In the genomic region with DNA sequence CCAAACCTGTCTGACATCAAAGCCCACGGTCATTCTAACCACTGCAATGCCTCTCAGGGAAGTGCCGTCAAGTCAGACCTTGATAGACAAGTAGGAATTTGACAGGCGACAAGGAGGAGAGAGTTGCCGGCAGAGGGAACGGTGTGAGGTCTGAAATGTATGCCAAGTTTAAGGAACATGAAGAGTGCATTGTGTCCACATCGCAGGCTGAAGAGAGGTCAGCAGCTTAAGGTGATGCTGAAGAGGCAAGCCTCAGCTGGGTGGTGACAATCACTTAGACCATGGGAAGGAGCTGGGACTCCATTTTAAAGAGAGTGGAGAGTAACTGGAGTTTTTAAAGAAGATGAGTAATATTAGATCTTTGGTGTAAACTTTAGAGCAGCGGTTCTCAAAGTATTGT, we compare ENCODE assay signal across 23 cellular contexts.
"Had no signal": no experiment of that assay in that cellular context is flagged by ENCODE, and none has a peak within 500 bp of the region (broad histone marks: within the 10 kb centered on the region; RNA-seq: fewer than 3 reads in every experiment).

No MANE protein-coding gene starts in this region.

- H3K9me3 ChIP-seq: esophagus muscularis mucosa, gastroesophageal sphincter, left lung, lower lobe of right lung, mucosa of descending colon had no signal

- H3K4me3 Mint-ChIP-seq: effector memory CD8-positive, alpha-beta T cell; endodermal cell; mesothelial cell of epicardium had no signal

- H2AFZ ChIP-seq: hepatocyte had no signal

- H3K36me3 Mint-ChIP-seq: mesothelial cell of epicardium had no signal

- H3K9me3 Mint-ChIP-seq: effector memory CD8-positive, alpha-beta T cell; endodermal cell; immature natural killer cell; mesothelial cell of epicardium had no signal

- H3K27me3 ChIP-seq: dorsolateral prefrontal cortex, hepatocyte, left lung had no signal

- H3K4me2 ChIP-seq: hepatocyte had no signal

- H3K79me2 ChIP-seq: hepatocyte had no signal

- H3K27ac ChIP-seq: coronary artery, dorsolateral prefrontal cortex, epithelial cell of prostate, esophagus muscularis mucosa, foreskin keratinocyte, gastroesophageal sphincter, hepatocyte, left lung, lower lobe of right lung had no signal

- H3K27ac Mint-ChIP-seq: effector memory CD8-positive, alpha-beta T cell; endodermal cell; mesothelial cell of epicardium had no signal

- H3K4me3 ChIP-seq: coronary artery, dorsolateral prefrontal cortex, esophagus muscularis mucosa, gastroesophageal sphincter, hepatocyte, left lung, lower lobe of right lung, mucosa of descending colon had no signal

- DNase-seq: dermis blood vessel endothelial cell; dorsolateral prefrontal cortex; effector CD4-positive, alpha-beta T cell; effector memory CD8-positive, alpha-beta T cell; erythroblast; foreskin keratinocyte; head of caudate nucleus; hypothalamus; immature natural killer cell; islet precursor cell; kidney glomerular epithelial cell; left lung; left ventricle myocardium superior; lower lobe of right lung; mesenchymal stem cell; mucosa of descending colon had no signal

- H3K4me1 ChIP-seq: esophagus muscularis mucosa, foreskin keratinocyte, gastroesophageal sphincter, left lung, lower lobe of right lung had no signal

- H3K36me3 ChIP-seq: esophagus muscularis mucosa, gastroesophageal sphincter, left lung, lower lobe of right lung had no signal

- ATAC-seq: effector memory CD8-positive, alpha-beta T cell; foreskin keratinocyte; gastroesophageal sphincter; left lung; left ventricle myocardium superior; lower lobe of right lung; mucosa of descending colon had no signal
